1 cellular context compared by ENCODE assay signal in genomic region chr3:172140499-172141391, GRCh38.
TF ChIP-seq lines count a peak whose summit lies in the region.

No MANE protein-coding gene starts in this region.

TF ChIP-seq in HepG2, 621 proteins besides CTCF, POLR2A, EP300 and RAD21 (continued from another document):
- TF ChIP-seq, protein P1, sequence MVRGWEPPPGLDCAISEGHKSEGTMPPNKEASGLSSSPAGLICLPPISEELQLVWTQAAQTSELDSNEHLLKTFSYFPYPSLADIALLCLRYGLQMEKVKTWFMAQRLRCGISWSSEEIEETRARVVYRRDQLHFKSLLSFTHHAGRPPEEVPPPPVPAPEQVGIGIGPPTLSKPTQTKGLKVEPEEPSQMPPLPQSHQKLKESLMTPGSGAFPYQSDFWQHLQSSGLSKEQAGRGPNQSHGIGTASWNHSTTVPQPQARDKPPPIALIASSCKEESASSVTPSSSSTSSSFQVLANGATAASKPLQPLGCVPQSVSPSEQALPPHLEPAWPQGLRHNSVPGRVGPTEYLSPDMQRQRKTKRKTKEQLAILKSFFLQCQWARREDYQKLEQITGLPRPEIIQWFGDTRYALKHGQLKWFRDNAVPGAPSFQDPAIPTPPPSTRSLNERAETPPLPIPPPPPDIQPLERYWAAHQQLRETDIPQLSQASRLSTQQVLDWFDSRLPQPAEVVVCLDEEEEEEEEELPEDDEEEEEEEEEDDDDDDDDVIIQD (CRISPR knock-in tag; IDR thresholded peaks at IDR 0.05; ENCODE audit: low read depth) = peak; percentile 91
- peak; percentile 96 for TF ChIP-seq RELA (CRISPR knock-in tag; IDR thresholded peaks at IDR 0.05)
- TF ChIP-seq ZNF615 (CRISPR knock-in tag; IDR thresholded peaks at IDR 0.05; ENCODE audit: borderline replicate concordance) = no peak
- no peak for TF ChIP-seq ZNF101 (CRISPR knock-in tag; IDR thresholded peaks at IDR 0.05; ENCODE audit: borderline replicate concordance, low read depth)
- no peak for TF ChIP-seq FIP1L1 (IDR thresholded peaks at IDR 0.05; ENCODE audit: borderline replicate concordance, insufficient read depth, low read depth, low read length)
- peak; percentile 80 for TF ChIP-seq ONECUT2 (CRISPR knock-in tag; IDR thresholded peaks at IDR 0.05)
- TF ChIP-seq PBX3 (CRISPR knock-in tag; IDR thresholded peaks at IDR 0.05; ENCODE audit: borderline replicate concordance) = no peak
- peak; percentile 100 for TF ChIP-seq MED1 (CRISPR knock-in tag; IDR thresholded peaks at IDR 0.05)
- TF ChIP-seq ZKSCAN1 (IDR thresholded peaks at IDR 0.05; ENCODE audit: low read length) = 0 out of 2 replicates have a peak, but pooled peaks have one; percentile 32
- TF ChIP-seq ARID2 (CRISPR knock-in tag; IDR thresholded peaks at IDR 0.05; ENCODE audit: borderline replicate concordance) = peak; percentile 92
- TF ChIP-seq ZNF326 (CRISPR knock-in tag; IDR thresholded peaks at IDR 0.05; ENCODE audit: borderline replicate concordance) = no peak
- TF ChIP-seq ZNF136 (CRISPR knock-in tag; IDR thresholded peaks at IDR 0.05; ENCODE audit: low read depth) = 0 out of 2 replicates have a peak, but pooled peaks have one; percentile 81
- no peak for TF ChIP-seq RBM39 (IDR thresholded peaks at IDR 0.05; ENCODE audit: low read depth, low read length, poor library complexity, severe bottlenecking)
- TF ChIP-seq DZIP1 (CRISPR knock-in tag; IDR thresholded peaks at IDR 0.05) = no peak
- TF ChIP-seq ZNF713 (CRISPR knock-in tag; IDR thresholded peaks at IDR 0.05) = no peak
- no peak for TF ChIP-seq NONO (IDR thresholded peaks at IDR 0.05)
- peak; percentile 66; the same call in 1 of the 2 replicates for TF ChIP-seq NONO (CRISPR knock-in tag; conservative IDR thresholded peaks at IDR 0.05)
- TF ChIP-seq KAT2B (IDR thresholded peaks at IDR 0.05; ENCODE audit: borderline replicate concordance, low read depth, low read length) = no peak
- no peak for TF ChIP-seq ZNF777 (CRISPR knock-in tag; IDR thresholded peaks at IDR 0.05)
- TF ChIP-seq ZNF530 (CRISPR knock-in tag; IDR thresholded peaks at IDR 0.05; ENCODE audit: low read depth) = no peak
